26 cellular contexts compared by ENCODE assay signal in genomic region chr4:74522251-74522991, GRCh38.
"Had no signal": no experiment of that assay in that cellular context is flagged by ENCODE, and none has a peak within 500 bp of the region (broad histone marks: within the 10 kb centered on the region; RNA-seq: fewer than 3 reads in every experiment).

No MANE protein-coding gene starts in this region.

- H3K27me3 ChIP-seq: body of pancreas, neutrophil, ovary, right atrium auricular region, tibial artery had no signal

- DNase-seq: activated CD4-positive, alpha-beta T cell treated with anti-CD3 and anti-CD28 coated beads for 4 hours; activated CD4-positive, alpha-beta T cell treated with anti-CD3 and anti-CD28 coated beads, Interleukin-2, amount 50 U/mL, for 48 hours; activated CD4-positive, CD25-positive, alpha-beta regulatory T cell; activated CD8-positive, alpha-beta memory T cell treated with anti-CD3 and anti-CD28 coated beads, Interleukin-2, amount 50 U/mL, for 48 hours; activated naive CD4-positive, alpha-beta T cell treated with Interleukin-2 at 50 U/mL for 16 hours; activated naive CD8-positive, alpha-beta T cell treated with anti-CD3 and anti-CD28 coated beads, Interleukin-2, amount 10 ng/mL, durations not matched to agents 7 days and 5 days; activated T-cell treated with anti-CD3 and anti-CD28 coated beads, Interleukin-2, amount 50 U/mL, for 4 hours; amygdala; body of pancreas; effector CD4-positive, alpha-beta T cell; foreskin melanocyte; immature natural killer cell; kidney glomerular epithelial cell; left ventricle myocardium inferior; mammary epithelial cell; midbrain; ovary; psoas muscle; stimulated activated CD4-positive, alpha-beta T cell treated with anti-CD3 and anti-CD28 coated beads, Interleukin-1b, Interleukin-23, amount 100 ng/mL, for 48 hours; stimulated activated naive CD8-positive, alpha-beta T cell treated with anti-CD3 and anti-CD28 coated beads, Interleukin-15, amount 100 ng/mL, for 72 hours; tibial artery had no signal

- H3K36me3 Mint-ChIP-seq: activated naive CD8-positive, alpha-beta T cell treated with anti-CD3 and anti-CD28 coated beads, Interleukin-2, amount 10 ng/mL, durations not matched to agents 7 days and 5 days; immature natural killer cell; natural killer cell treated with Interleukin-12 subunit alpha and Interleukin-12 subunit beta and Interleukin-15 and Interleukin-18, amount 100 ng/mL, for 72 hours had no signal

- H3K9me3 ChIP-seq: body of pancreas, left ventricle myocardium inferior, neutrophil, ovary, psoas muscle, right atrium auricular region, tibial artery had no signal

- H3K9me3 Mint-ChIP-seq: activated naive CD8-positive, alpha-beta T cell treated with anti-CD3 and anti-CD28 coated beads, Interleukin-2, amount 10 ng/mL, durations not matched to agents 7 days and 5 days; activated T-cell treated with anti-CD3 and anti-CD28 coated beads, Interleukin-2, amount 50 U/mL, for 4 hours; dendritic cell treated with granulocyte-macrophage colony-stimulating factor and Interleukin-4, amounts not matched to agents 40 ng/mL and 50 ng/mL, for 4 days; immature natural killer cell; natural killer cell treated with Interleukin-12 subunit alpha and Interleukin-12 subunit beta and Interleukin-15 and Interleukin-18, amount 100 ng/mL, for 72 hours; stimulated activated naive CD8-positive, alpha-beta T cell treated with anti-CD3 and anti-CD28 coated beads, Interleukin-15, amount 100 ng/mL, for 72 hours; T-helper 1 cell treated with Interleukin-12 subunit alpha and Interleukin-12 subunit beta and Interleukin-4 antibody, amounts not matched to agents 30 μg/mL and 1 μg/mL, for 36 hours had no signal

- H3K4me3 Mint-ChIP-seq: activated naive CD8-positive, alpha-beta T cell treated with anti-CD3 and anti-CD28 coated beads, Interleukin-2, amount 10 ng/mL, durations not matched to agents 7 days and 5 days; activated T-cell treated with anti-CD3 and anti-CD28 coated beads, Interleukin-2, amount 50 U/mL, for 4 hours; dendritic cell treated with granulocyte-macrophage colony-stimulating factor and Interleukin-4, amounts not matched to agents 40 ng/mL and 50 ng/mL, for 4 days; immature natural killer cell; natural killer cell treated with Interleukin-12 subunit alpha and Interleukin-12 subunit beta and Interleukin-15 and Interleukin-18, amount 100 ng/mL, for 72 hours; stimulated activated naive CD8-positive, alpha-beta T cell treated with anti-CD3 and anti-CD28 coated beads, Interleukin-15, amount 100 ng/mL, for 72 hours; T-helper 1 cell treated with Interleukin-12 subunit alpha and Interleukin-12 subunit beta and Interleukin-4 antibody, amounts not matched to agents 30 μg/mL and 1 μg/mL, for 36 hours had no signal

- H3K27me3 Mint-ChIP-seq: dendritic cell treated with granulocyte-macrophage colony-stimulating factor and Interleukin-4, amounts not matched to agents 40 ng/mL and 50 ng/mL, for 4 days; stimulated activated naive CD8-positive, alpha-beta T cell treated with anti-CD3 and anti-CD28 coated beads, Interleukin-15, amount 100 ng/mL, for 72 hours had no signal

- H3K4me1 Mint-ChIP-seq: activated naive CD8-positive, alpha-beta T cell treated with anti-CD3 and anti-CD28 coated beads, Interleukin-2, amount 10 ng/mL, durations not matched to agents 7 days and 5 days; immature natural killer cell; stimulated activated naive CD8-positive, alpha-beta T cell treated with anti-CD3 and anti-CD28 coated beads, Interleukin-15, amount 100 ng/mL, for 72 hours had no signal

- H3K27ac ChIP-seq: body of pancreas, left ventricle myocardium inferior, neutrophil, ovary, psoas muscle, right atrium auricular region, tibial artery had no signal

- ATAC-seq: activated T-cell treated with anti-CD3 and anti-CD28 coated beads, Interleukin-2, amount 50 U/mL, for 4 hours; body of pancreas; natural killer cell treated with Interleukin-12 subunit alpha and Interleukin-12 subunit beta and Interleukin-15 and Interleukin-18, amount 100 ng/mL, for 72 hours; psoas muscle; stimulated activated naive CD8-positive, alpha-beta T cell treated with anti-CD3 and anti-CD28 coated beads, Interleukin-15, amount 100 ng/mL, for 72 hours had no signal

- H3K4me3 ChIP-seq: body of pancreas, left ventricle myocardium inferior, ovary, psoas muscle, right atrium auricular region, tibial artery had no signal

- H3K36me3 ChIP-seq: left ventricle myocardium inferior, neutrophil, ovary, right atrium auricular region, tibial artery had no signal

- H3K27ac Mint-ChIP-seq: activated naive CD8-positive, alpha-beta T cell treated with anti-CD3 and anti-CD28 coated beads, Interleukin-2, amount 10 ng/mL, durations not matched to agents 7 days and 5 days; dendritic cell treated with granulocyte-macrophage colony-stimulating factor and Interleukin-4, amounts not matched to agents 40 ng/mL and 50 ng/mL, for 4 days; immature natural killer cell; natural killer cell treated with Interleukin-12 subunit alpha and Interleukin-12 subunit beta and Interleukin-15 and Interleukin-18, amount 100 ng/mL, for 72 hours; stimulated activated naive CD8-positive, alpha-beta T cell treated with anti-CD3 and anti-CD28 coated beads, Interleukin-15, amount 100 ng/mL, for 72 hours; T-helper 1 cell treated with Interleukin-12 subunit alpha and Interleukin-12 subunit beta and Interleukin-4 antibody, amounts not matched to agents 30 μg/mL and 1 μg/mL, for 36 hours had no signal

- H3K4me1 ChIP-seq: body of pancreas, left ventricle myocardium inferior, psoas muscle, right atrium auricular region, tibial artery had no signal
